9 cellular contexts compared by ENCODE assay signal in the genomic region with DNA sequence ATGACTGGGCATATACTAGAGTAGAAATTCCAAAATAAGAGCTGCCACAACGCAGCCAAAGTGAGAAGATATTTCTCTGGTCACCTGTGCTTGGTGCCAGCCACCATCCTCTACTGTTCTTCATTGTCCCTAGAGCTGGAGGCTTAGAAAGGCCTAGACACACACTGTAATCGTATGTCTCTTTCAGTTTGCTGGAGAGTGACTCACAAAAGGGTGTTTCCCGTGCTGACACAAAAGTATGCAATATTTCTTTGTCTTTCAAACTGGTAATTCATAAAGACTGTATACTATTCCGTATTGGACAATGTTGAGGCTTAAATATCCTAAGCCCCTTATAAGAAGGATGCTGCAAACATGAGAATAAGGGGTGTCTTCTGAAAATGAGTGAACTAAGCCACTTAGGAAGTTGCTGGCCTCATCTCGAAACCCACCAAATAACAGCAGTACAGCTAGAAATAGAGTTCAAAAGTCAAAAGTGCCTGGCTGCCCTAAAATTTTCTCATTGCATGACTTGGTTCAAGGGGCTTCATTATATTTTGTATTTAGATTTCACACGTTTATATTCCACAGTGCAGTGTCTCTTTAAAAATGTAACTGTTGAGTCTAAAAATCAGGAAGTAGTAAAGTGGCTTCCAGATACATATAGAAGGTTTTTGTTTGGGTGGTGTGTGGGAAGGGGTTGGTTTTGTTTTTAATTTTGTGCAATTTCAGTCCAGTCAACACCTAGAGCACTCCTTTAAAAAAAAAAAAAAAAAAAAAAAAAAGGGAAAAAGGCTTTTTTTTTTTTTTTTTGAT.
A peak's percentile ranks its signal among the peaks of the same experiment; 100 is the strongest.
DNase-seq lines count a peak whose midpoint lies in the region; ATAC-seq and TF ChIP-seq lines count a peak whose summit lies in the region.
"Had no signal": no experiment of that assay in that cellular context is flagged by ENCODE, and none has a peak within 500 bp of the region (broad histone marks: within the 10 kb centered on the region; RNA-seq: fewer than 3 reads in every experiment).

No MANE protein-coding gene starts in this region.

- H3K27ac ChIP-seq in PC-3 (ENCODE audit: low read length): peak overlapping the region; percentile 18
- no peak overlapping the region for H3K27ac ChIP-seq in right cardiac atrium (ENCODE audit: low read length)
- H3K27ac ChIP-seq: BLaER1 treated with 17β-estradiol and CSF1 and Interleukin-3, amounts not matched to agents 10 nM and 100 nM had no signal

- H2AFZ ChIP-seq in PC-3 (ENCODE audit: low read length): no peak overlapping the region

- no peaks in the 10 kb centered on the region for H3K27me3 ChIP-seq in PC-3 (ENCODE audit: low read length)
- H3K27me3 ChIP-seq in right cardiac atrium (ENCODE audit: control insufficient read depth, insufficient read depth): no peaks in the 10 kb centered on the region
- H3K27me3 ChIP-seq: BLaER1 treated with 17β-estradiol and CSF1 and Interleukin-3, amounts not matched to agents 10 nM and 100 nM had no signal

- TF ChIP-seq CTCF in PC-3 (conservative IDR thresholded peaks at IDR 0.05; ENCODE audit: low read depth, low read length): no peak

- H3K9me3 ChIP-seq in PC-3 (ENCODE audit: low read length): no peaks in the 10 kb centered on the region
- H3K9me3 ChIP-seq in right cardiac atrium (ENCODE audit: control insufficient read depth, low read length): no peaks in the 10 kb centered on the region
- H3K9me3 ChIP-seq: BLaER1 treated with 17β-estradiol and CSF1 and Interleukin-3, amounts not matched to agents 10 nM and 100 nM had no signal

- POLR2A ChIA-PET in PC-3 (lab: Charles Lee; ENCODE audit: unreplicated experiment): interaction anchor here (0.7 kb wide), 1 partner anchor 8 kb away, joined by 3 read pairs; no protein-coding TSS in a partner anchor

- peaks cover 31% of the 10 kb centered on the region for H3K4me1 ChIP-seq in PC-3 (ENCODE audit: insufficient read depth, low read length)
- H3K4me1 ChIP-seq in right cardiac atrium (ENCODE audit: control insufficient read depth, insufficient read depth, low read length): no peaks in the 10 kb centered on the region

- peak; percentile 85 for ATAC-seq in activated CD8-positive, alpha-beta memory T cell treated with anti-CD3 and anti-CD28 coated beads, Interleukin-2, amount 10 ng/mL, durations not matched to agents 7 days and 5 days
- ATAC-seq in HG02870 (IDR thresholded peaks at IDR 0.05; ENCODE audit: unreplicated experiment): peak; percentile 68
- ATAC-seq in PC-3: peak; percentile 96
- no peak for ATAC-seq in naive B cell (ENCODE audit: low read depth in 2 of 2)
- ATAC-seq in left colon: no peak
- no peak for ATAC-seq in SK-N-SH treated with all-trans-retinoic acid at 6 μM for 48 hours
- no peak for ATAC-seq in right cardiac atrium

- peak overlapping the region; percentile 53 for H3K4me3 Mint-ChIP-seq in activated CD8-positive, alpha-beta memory T cell treated with anti-CD3 and anti-CD28 coated beads, Interleukin-2, amount 10 ng/mL, durations not matched to agents 7 days and 5 days
- peak overlapping the region in 2 of 8 donors; percentile 6 to 8 for H3K4me3 Mint-ChIP-seq in naive B cell

- no peaks in the 10 kb centered on the region for H3K79me2 ChIP-seq in PC-3 (ENCODE audit: low read length)

- no peaks in the 10 kb centered on the region for H4K20me1 ChIP-seq in PC-3 (ENCODE audit: low read length)
- H4K20me1 ChIP-seq: BLaER1 treated with 17β-estradiol and CSF1 and Interleukin-3, amounts not matched to agents 10 nM and 100 nM had no signal

- peaks cover 27% of the 10 kb centered on the region for H3K36me3 Mint-ChIP-seq in activated CD8-positive, alpha-beta memory T cell treated with anti-CD3 and anti-CD28 coated beads, Interleukin-2, amount 10 ng/mL, durations not matched to agents 7 days and 5 days
- peaks cover 9 to 32% of the 10 kb centered on the region in 2 donors for H3K36me3 Mint-ChIP-seq in naive B cell

- peaks cover 48% of the 10 kb centered on the region for H3K4me1 Mint-ChIP-seq in activated CD8-positive, alpha-beta memory T cell treated with anti-CD3 and anti-CD28 coated beads, Interleukin-2, amount 10 ng/mL, durations not matched to agents 7 days and 5 days
- peaks cover 16 to 40% (median 34%) of the 10 kb centered on the region in 3 donors for H3K4me1 Mint-ChIP-seq in naive B cell

- H3K36me3 ChIP-seq in PC-3 (ENCODE audit: low read depth, low read length): no peaks in the 10 kb centered on the region

- 77% methylated on average over 6 of the region's 6 CpGs for WGBS in right cardiac atrium

- intact Hi-C loops in PC-3 (cut with micrococcal nuclease) (loop anchor here (10.0 kb wide), 1 partner anchor 174 kb away; no protein-coding TSS in a partner anchor), left colon (cut with DNase I, micrococcal nuclease) (no loop called here), right cardiac atrium (cut with DNase I) (no loop called here)

- H3K4me2 ChIP-seq in PC-3 (ENCODE audit: low read length): peak overlapping the region; percentile 36

- peak overlapping the region; percentile 89 for H3K27ac Mint-ChIP-seq in activated CD8-positive, alpha-beta memory T cell treated with anti-CD3 and anti-CD28 coated beads, Interleukin-2, amount 10 ng/mL, durations not matched to agents 7 days and 5 days
- H3K27ac Mint-ChIP-seq in naive B cell: peak overlapping the region in 4 of 6 donors; percentile 5 to 44 (median 15)

- H3K9ac ChIP-seq in PC-3 (ENCODE audit: low read length): no peak overlapping the region
- H3K9ac ChIP-seq: BLaER1 treated with 17β-estradiol and CSF1 and Interleukin-3, amounts not matched to agents 10 nM and 100 nM had no signal

- no peaks in the 10 kb centered on the region for H3F3A ChIP-seq in PC-3 (ENCODE audit: low read length, unreplicated experiment)

- H3K9me3 Mint-ChIP-seq in activated CD8-positive, alpha-beta memory T cell treated with anti-CD3 and anti-CD28 coated beads, Interleukin-2, amount 10 ng/mL, durations not matched to agents 7 days and 5 days (ENCODE audit: low read depth): no peaks in the 10 kb centered on the region
- no peaks in the 10 kb centered on the region for H3K9me3 Mint-ChIP-seq in naive B cell

- BruUV-seq in PC-3 (replicated peaks; lab: Mats Ljungman, UMichigan): no TSS peak

- H3K27me3 Mint-ChIP-seq in activated CD8-positive, alpha-beta memory T cell treated with anti-CD3 and anti-CD28 coated beads, Interleukin-2, amount 10 ng/mL, durations not matched to agents 7 days and 5 days: no peaks in the 10 kb centered on the region
- no peaks in the 10 kb centered on the region for H3K27me3 Mint-ChIP-seq in naive B cell

- H3K4me3 ChIP-seq in PC-3 (ENCODE audit: low read length) (no peak overlapping the region), right cardiac atrium (ENCODE audit: low read length) (no peak overlapping the region)
- H3K4me3 ChIP-seq: BLaER1 treated with 17β-estradiol and CSF1 and Interleukin-3, amounts not matched to agents 10 nM and 100 nM had no signal

- no peaks in the 10 kb centered on the region for H3K9me2 ChIP-seq in PC-3 (replicated peaks; ENCODE audit: low read length)

- CTCF ChIA-PET in activated CD8-positive, alpha-beta memory T cell treated with anti-CD3 and anti-CD28 coated beads, Interleukin-2, amount 10 ng/mL, durations not matched to agents 7 days and 5 days (lab: Charles Lee): interaction anchor here (1.1 to 1.6 kb wide), 2 partner anchors 9 to 78 kb away, joined by 3 read pairs; no protein-coding TSS in a partner anchor
- CTCF ChIA-PET in PC-3 (lab: Charles Lee): no interaction called here

- DNase-seq in activated CD8-positive, alpha-beta memory T cell treated with anti-CD3 and anti-CD28 coated beads, Interleukin-2, amount 10 ng/mL, durations not matched to agents 7 days and 5 days: peak; percentile 59
- DNase-seq in activated CD8-positive, alpha-beta memory T cell treated with anti-CD3 and anti-CD28 coated beads, Interleukin-2, amount 50 U/mL, for 48 hours: no peak
- DNase-seq in PC-3: peak; percentile 77
- DNase-seq in naive B cell: no peak
- DNase-seq in left colon: no peak
- no peak for DNase-seq in right cardiac atrium

TF ChIP-seq in SK-N-SH treated with all-trans-retinoic acid at 6 μM for 48 hours, 23 proteins besides CTCF, POLR2A, EP300 and RAD21 (continues in another document):
- TF ChIP-seq, protein P1, sequence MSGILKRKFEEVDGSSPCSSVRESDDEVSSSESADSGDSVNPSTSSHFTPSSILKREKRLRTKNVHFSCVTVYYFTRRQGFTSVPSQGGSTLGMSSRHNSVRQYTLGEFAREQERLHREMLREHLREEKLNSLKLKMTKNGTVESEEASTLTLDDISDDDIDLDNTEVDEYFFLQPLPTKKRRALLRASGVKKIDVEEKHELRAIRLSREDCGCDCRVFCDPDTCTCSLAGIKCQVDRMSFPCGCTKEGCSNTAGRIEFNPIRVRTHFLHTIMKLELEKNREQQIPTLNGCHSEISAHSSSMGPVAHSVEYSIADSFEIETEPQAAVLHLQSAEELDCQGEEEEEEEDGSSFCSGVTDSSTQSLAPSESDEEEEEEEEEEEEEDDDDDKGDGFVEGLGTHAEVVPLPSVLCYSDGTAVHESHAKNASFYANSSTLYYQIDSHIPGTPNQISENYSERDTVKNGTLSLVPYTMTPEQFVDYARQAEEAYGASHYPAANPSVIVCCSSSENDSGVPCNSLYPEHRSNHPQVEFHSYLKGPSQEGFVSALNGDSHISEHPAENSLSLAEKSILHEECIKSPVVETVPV (CRISPR knock-in tag; IDR thresholded peaks at IDR 0.05): no peak
- TF ChIP-seq PPARA (CRISPR knock-in tag; IDR thresholded peaks at IDR 0.05; ENCODE audit: borderline replicate concordance) (no peak), TOX (CRISPR knock-in tag; IDR thresholded peaks at IDR 0.05; ENCODE audit: borderline replicate concordance) (no peak), SNAI2 (CRISPR knock-in tag; IDR thresholded peaks at IDR 0.05) (no peak), TCF4 (CRISPR knock-in tag; IDR thresholded peaks at IDR 0.05; ENCODE audit: borderline replicate concordance) (no peak), ZFP3 (CRISPR knock-in tag; IDR thresholded peaks at IDR 0.05) (no peak), ZFP30 (CRISPR knock-in tag; IDR thresholded peaks at IDR 0.05) (no peak), ARNTL (CRISPR knock-in tag; IDR thresholded peaks at IDR 0.05; ENCODE audit: borderline replicate concordance, low read depth) (no peak)
- TF ChIP-seq, protein P2, sequence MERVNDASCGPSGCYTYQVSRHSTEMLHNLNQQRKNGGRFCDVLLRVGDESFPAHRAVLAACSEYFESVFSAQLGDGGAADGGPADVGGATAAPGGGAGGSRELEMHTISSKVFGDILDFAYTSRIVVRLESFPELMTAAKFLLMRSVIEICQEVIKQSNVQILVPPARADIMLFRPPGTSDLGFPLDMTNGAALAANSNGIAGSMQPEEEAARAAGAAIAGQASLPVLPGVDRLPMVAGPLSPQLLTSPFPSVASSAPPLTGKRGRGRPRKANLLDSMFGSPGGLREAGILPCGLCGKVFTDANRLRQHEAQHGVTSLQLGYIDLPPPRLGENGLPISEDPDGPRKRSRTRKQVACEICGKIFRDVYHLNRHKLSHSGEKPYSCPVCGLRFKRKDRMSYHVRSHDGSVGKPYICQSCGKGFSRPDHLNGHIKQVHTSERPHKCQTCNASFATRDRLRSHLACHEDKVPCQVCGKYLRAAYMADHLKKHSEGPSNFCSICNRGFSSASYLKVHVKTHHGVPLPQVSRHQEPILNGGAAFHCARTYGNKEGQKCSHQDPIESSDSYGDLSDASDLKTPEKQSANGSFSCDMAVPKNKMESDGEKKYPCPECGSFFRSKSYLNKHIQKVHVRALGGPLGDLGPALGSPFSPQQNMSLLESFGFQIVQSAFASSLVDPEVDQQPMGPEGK (CRISPR knock-in tag; IDR thresholded peaks at IDR 0.05; ENCODE audit: borderline replicate concordance): no peak

Comparison
In these comparisons a context has a peak if more than half of its experiments do, and no peak if none do; other contexts are left out.
1. DNase-seq: peak in activated CD8-positive, alpha-beta memory T cell treated with anti-CD3 and anti-CD28 coated beads, Interleukin-2, amount 10 ng/mL, durations not matched to agents 7 days and 5 days (single experiment) and PC-3 (single experiment); none in activated CD8-positive, alpha-beta memory T cell treated with anti-CD3 and anti-CD28 coated beads, Interleukin-2, amount 50 U/mL, for 48 hours (single experiment), naive B cell (single experiment), left colon (0 of 2) and right cardiac atrium (0 of 3).
2. ATAC-seq: peak in activated CD8-positive, alpha-beta memory T cell treated with anti-CD3 and anti-CD28 coated beads, Interleukin-2, amount 10 ng/mL, durations not matched to agents 7 days and 5 days (single experiment), HG02870 (single experiment) and PC-3 (single experiment); none in naive B cell (0 of 2), left colon (single experiment), SK-N-SH treated with all-trans-retinoic acid at 6 μM for 48 hours (single experiment) and right cardiac atrium (0 of 2).